25 cellular contexts compared by ENCODE assay signal in genomic region chr2:195408196-195408595, GRCh38.
DNase-seq lines count a peak whose midpoint lies in the region; ATAC-seq, FAIRE-seq and TF ChIP-seq lines count a peak whose summit lies in the region.
"Had no signal": no experiment of that assay in that cellular context is flagged by ENCODE, and none has a peak within 500 bp of the region (broad histone marks: within the 10 kb centered on the region; RNA-seq: fewer than 3 reads in every experiment).

No MANE protein-coding gene starts in this region.

- peak overlapping the region; percentile 44 for H3K4me2 ChIP-seq in A549

- no peak for TF ChIP-seq RAD21 in A549 (conservative IDR thresholded peaks at IDR 0.05 in 1 of 2, IDR thresholded peaks at IDR 0.05 in 1 of 2)

- H3K4me3 ChIP-seq in A549 (no peak overlapping the region), WERI-Rb-1 (ENCODE audit: low read depth, low read length) (no peak overlapping the region), breast epithelium (no peak overlapping the region)

- H3K4me3 Mint-ChIP-seq in activated naive CD8-positive, alpha-beta T cell treated with anti-CD3 and anti-CD28 coated beads for 36 hours, result no peak overlapping the region
- H3K4me3 Mint-ChIP-seq: activated naive CD4-positive, alpha-beta T cell treated with anti-CD3 and anti-CD28 coated beads for 36 hours; activated T-helper 1 cell treated with anti-CD3 and anti-CD28 coated beads, Interleukin-12 subunit alpha, Interleukin-12 subunit beta, Interleukin-2, Interleukin-4 antibody, amounts not matched to agents 30 ng/mL and 10 ng/mL and 1 ng/mL, durations not matched to agents 14 hours and 24 hours and 36 hours; CD4-positive, alpha-beta T cell; naive thymus-derived CD8-positive, alpha-beta T cell had no signal

- H3K4me1 Mint-ChIP-seq in activated naive CD8-positive, alpha-beta T cell treated with anti-CD3 and anti-CD28 coated beads for 36 hours, result peaks cover 10% of the 10 kb centered on the region

- POLR2A ChIA-PET in A549 (lab: Yijun Ruan, JAX), result no interaction called here

- H3K27me3 Mint-ChIP-seq in activated naive CD8-positive, alpha-beta T cell treated with anti-CD3 and anti-CD28 coated beads for 36 hours, result no peaks in the 10 kb centered on the region
- H3K27me3 Mint-ChIP-seq: CD4-positive, alpha-beta T cell; naive thymus-derived CD8-positive, alpha-beta T cell had no signal

- no peak for TF ChIP-seq EP300 in A549 (IDR thresholded peaks at IDR 0.05)

- peaks cover 36% of the 10 kb centered on the region for H3K4me1 ChIP-seq in A549
- H3K4me1 ChIP-seq in breast epithelium, result no peaks in the 10 kb centered on the region

- H3K36me3 Mint-ChIP-seq in activated naive CD8-positive, alpha-beta T cell treated with anti-CD3 and anti-CD28 coated beads for 36 hours, result no peaks in the 10 kb centered on the region
- H3K36me3 Mint-ChIP-seq: naive thymus-derived CD8-positive, alpha-beta T cell had no signal

- no peak for TF ChIP-seq CTCF in A549 (IDR thresholded peaks at IDR 0.05)
- TF ChIP-seq CTCF in WERI-Rb-1 (IDR thresholded peaks at IDR 0.05; ENCODE audit: low read depth, low read length), result no peak
- TF ChIP-seq CTCF in breast epithelium (IDR thresholded peaks at IDR 0.05), result no peak

- no peaks in the 10 kb centered on the region for H3K9me3 Mint-ChIP-seq in activated naive CD8-positive, alpha-beta T cell treated with anti-CD3 and anti-CD28 coated beads for 36 hours
- H3K9me3 Mint-ChIP-seq: activated naive CD4-positive, alpha-beta T cell treated with anti-CD3 and anti-CD28 coated beads for 36 hours; CD4-positive, alpha-beta T cell; naive thymus-derived CD8-positive, alpha-beta T cell had no signal

- H3K36me3 ChIP-seq in WERI-Rb-1 (no peaks in the 10 kb centered on the region), breast epithelium (no peaks in the 10 kb centered on the region)

- H3K27ac ChIP-seq in A549 (peak overlapping the region; percentile 67 to 86), WERI-Rb-1 (peak overlapping the region; percentile 41), breast epithelium (no peak overlapping the region)

- H3K27me3 ChIP-seq in WERI-Rb-1 (ENCODE audit: insufficient read depth, low read depth, severe bottlenecking), result no peaks in the 10 kb centered on the region
- no peaks in the 10 kb centered on the region for H3K27me3 ChIP-seq in breast epithelium

- H3K27ac Mint-ChIP-seq in activated naive CD8-positive, alpha-beta T cell treated with anti-CD3 and anti-CD28 coated beads for 36 hours, result no peak overlapping the region
- H3K27ac Mint-ChIP-seq: activated naive CD4-positive, alpha-beta T cell treated with anti-CD3 and anti-CD28 coated beads for 36 hours; activated T-helper 1 cell treated with anti-CD3 and anti-CD28 coated beads, Interleukin-12 subunit alpha, Interleukin-12 subunit beta, Interleukin-2, Interleukin-4 antibody, amounts not matched to agents 30 ng/mL and 10 ng/mL and 1 ng/mL, durations not matched to agents 14 hours and 24 hours and 36 hours; CD4-positive, alpha-beta T cell had no signal

- H3K9me3 ChIP-seq in A549 (no peaks in the 10 kb centered on the region; the same call in 2 of the 3 replicates), WERI-Rb-1 (ENCODE audit: severe bottlenecking) (no peaks in the 10 kb centered on the region), breast epithelium (no peaks in the 10 kb centered on the region)

- TF ChIP-seq POLR2A in A549 (IDR thresholded peaks at IDR 0.05; ENCODE audit: low read length) (no peak), breast epithelium (IDR thresholded peaks at IDR 0.05) (no peak)

- CTCF ChIA-PET in A549 (lab: Yijun Ruan, JAX), result no interaction called here

- intact Hi-C loops in breast epithelium (cut with DNase I; ENCODE audit: low total_unique reads), result no loop called here

- DNase-seq in A549 (ENCODE audit: low read depth in 1 of 2, low spot score in 1 of 2), result no peak
- peak; percentile 73 for DNase-seq in NCI-H1105 treated with DMSO at 0.1 percent for 48 hours (lab: John Stamatoyannopoulos, UW)
- DNase-seq in NCI-H524 treated with DMSO at 0.1 percent for 48 hours (lab: John Stamatoyannopoulos, UW), result peak; percentile 7
- peak; percentile 40 for DNase-seq in WERI-Rb-1
- DNase-seq in breast epithelium (ENCODE audit: low spot score in 2 of 2), result no peak
- no peak for DNase-seq in activated naive CD8-positive, alpha-beta T cell treated with anti-CD3 and anti-CD28 coated beads for 36 hours
- DNase-seq in NCI-H2196 treated with DMSO at 0.1 percent for 48 hours (lab: John Stamatoyannopoulos, UW; ENCODE audit: unreplicated experiment), result no peak
- no peak for DNase-seq in SKM-1 treated with dmso at 0.1 percent for 144 hours (lab: John Stamatoyannopoulos, UW; ENCODE audit: unreplicated experiment)
- DNase-seq: activated CD4-positive, alpha-beta T cell treated with anti-CD3 and anti-CD28 coated beads, Interleukin-2, amount 50 U/mL, for 48 hours; activated CD4-positive, CD25-positive, alpha-beta regulatory T cell; activated CD8-positive, alpha-beta memory T cell treated with anti-CD3 and anti-CD28 coated beads, Interleukin-2, amount 50 U/mL, for 4 hours; activated naive CD4-positive, alpha-beta T cell treated with anti-CD3 and anti-CD28 coated beads for 36 hours; amniotic stem cell; CD4-positive, alpha-beta T cell; DMS153; effector memory CD4-positive, alpha-beta T cell; GOT3; naive thymus-derived CD8-positive, alpha-beta T cell; NCI-H1092 treated with DMSO at 0.1 percent for 48 hours; NK-92 treated with Interleukin-12 subunit alpha and Interleukin-12 subunit beta, amount 100 ng/mL, for 24 hours; SIG-M5; stimulated activated CD4-positive, alpha-beta T cell treated with anti-CD3 and anti-CD28 coated beads, Interleukin-15, amount 100 ng/mL, for 24 hours; stimulated activated naive CD4-positive, alpha-beta T cell treated with Interleukin-2 at 50 U/mL for 16 hours had no signal

- WGBS in A549 (ENCODE audit: missing lambda C conversion rate), result 68% methylated on average over 3 of the region's 3 CpGs

- FAIRE-seq in A549 (lab: Jason Lieb, UNC), result no peak
- FAIRE-seq: colon had no signal

- ATAC-seq in A549, result peak; percentile 34 to 54
- ATAC-seq: naive thymus-derived CD8-positive, alpha-beta T cell had no signal

TF ChIP-seq in A549, 52 proteins besides CTCF, POLR2A, EP300 and RAD21:
- no peak for TF ChIP-seq MAFK (IDR thresholded peaks at IDR 0.05; ENCODE audit: partially characterized antibody)
- no peak for TF ChIP-seq ATOH8 (CRISPR knock-in tag; IDR thresholded peaks at IDR 0.05; ENCODE audit: low read depth)
- no peak for TF ChIP-seq FOSB (CRISPR knock-in tag; IDR thresholded peaks at IDR 0.05)
- no peak for TF ChIP-seq FOSL2 (IDR thresholded peaks at IDR 0.05)
- no peak for TF ChIP-seq FOSL2 (CRISPR knock-in tag; IDR thresholded peaks at IDR 0.05)
- TF ChIP-seq KDM5A (IDR thresholded peaks at IDR 0.05), result no peak
- no peak for TF ChIP-seq JUN (IDR thresholded peaks at IDR 0.05)
- no peak for TF ChIP-seq CEBPB (IDR thresholded peaks at IDR 0.05)
- no peak for TF ChIP-seq ELK1 (IDR thresholded peaks at IDR 0.05; ENCODE audit: low read depth, low read length)
- TF ChIP-seq CHD4 (IDR thresholded peaks at IDR 0.05; ENCODE audit: borderline replicate concordance), result no peak
- TF ChIP-seq CBX2 (IDR thresholded peaks at IDR 0.05; ENCODE audit: borderline replicate concordance, low read depth), result no peak
- no peak for TF ChIP-seq BHLHE40 (IDR thresholded peaks at IDR 0.05; ENCODE audit: low read depth, low read length)
- no peak for TF ChIP-seq ESRRA (IDR thresholded peaks at IDR 0.05; ENCODE audit: borderline replicate concordance, low read length)
- TF ChIP-seq SMC3 (IDR thresholded peaks at IDR 0.05), result no peak
- no peak for TF ChIP-seq HOXB5 (CRISPR knock-in tag; IDR thresholded peaks at IDR 0.05)
- TF ChIP-seq KDM1A (IDR thresholded peaks at IDR 0.05; ENCODE audit: low read depth), result no peak
- TF ChIP-seq EHF (CRISPR knock-in tag; IDR thresholded peaks at IDR 0.05), result no peak

Comparison
In these comparisons a context has a peak if more than half of its experiments do, and no peak if none do; other contexts are left out.
1. DNase-seq: peak in NCI-H1105 treated with DMSO at 0.1 percent for 48 hours (single experiment), NCI-H524 treated with DMSO at 0.1 percent for 48 hours (single experiment) and WERI-Rb-1 (single experiment); none in A549 (0 of 2), breast epithelium (0 of 2), activated naive CD8-positive, alpha-beta T cell treated with anti-CD3 and anti-CD28 coated beads for 36 hours (single experiment), NCI-H2196 treated with DMSO at 0.1 percent for 48 hours (single experiment) and SKM-1 treated with dmso at 0.1 percent for 144 hours (single experiment).
2. H3K27ac ChIP-seq: peak in A549 (2 of 2) and WERI-Rb-1 (single experiment); none in breast epithelium (0 of 2).